Comparison of ENCODE assay signal across 8 cellular contexts in genomic region chr14:104968153-104968527, GRCh38. TPM values are rescaled to one million over a fixed set of nuclear protein-coding genes. Genes with fewer than 3 reads are reported as not detected.
DNase-seq lines count a peak whose midpoint lies in the region; ATAC-seq and TF ChIP-seq lines count a peak whose summit lies in the region.

No MANE protein-coding gene starts in this region.

- peaks cover 0 to 11% (median 0%) of the 10 kb centered on the region in 4 donors for H3K27me3 ChIP-seq in esophagus squamous epithelium
- H3K27me3 ChIP-seq in mucosa of rectum (ENCODE audit: control insufficient read depth in 2 of 2, insufficient read depth in 2 of 2, low read length in 2 of 2) = peaks cover 13 to 31% of the 10 kb centered on the region in 2 donors

- TF ChIP-seq POLR2A in esophagus squamous epithelium (IDR thresholded peaks at IDR 0.05) = no peak

- DNase-seq in AG08395 (ENCODE audit: low spot score) (peak; percentile 58), NCI-H345 (lab: John Stamatoyannopoulos, UW) (peak; percentile 68), esophagus squamous epithelium (lab: John Stamatoyannopoulos, UW) (no peak)
- no peak for DNase-seq in stimulated activated naive CD4-positive, alpha-beta T cell (lab: John Stamatoyannopoulos, UW)
- DNase-seq in stimulated activated CD4-positive, alpha-beta T cell treated with anti-CD3 and anti-CD28 coated beads, Interleukin-1b, Interleukin-23, amount 100 ng/mL, for 48 hours = no peak

- H3K9ac ChIP-seq in mucosa of rectum (ENCODE audit: low read depth in 1 of 2, low read length in 2 of 2) = peak overlapping the region in 1 of 2 donors; percentile 33

- H3K4me1 ChIP-seq in esophagus squamous epithelium (peaks cover 67 to 79% (median 69%) of the 10 kb centered on the region in 3 donors), mucosa of rectum (ENCODE audit: control insufficient read depth in 2 of 2, insufficient read depth in 2 of 2, low read length in 2 of 2) (peaks cover 39 to 42% of the 10 kb centered on the region in 2 donors)

- intact Hi-C loops in esophagus squamous epithelium (cut with DNase I) = no loop called here

- 0% methylated on average over 2 of the region's 12 CpGs; no CpG with 5 or more reads in 1 of the 2 donors for WGBS in esophagus squamous epithelium, 2 donors

- H3K4me3 ChIP-seq in esophagus squamous epithelium = peak overlapping the region; percentile 25 to 76 (median 61)
- H3K4me3 ChIP-seq in mucosa of rectum (ENCODE audit: low read length in 2 of 2) = peak overlapping the region; percentile 44 to 50

- no peak for TF ChIP-seq CTCF in esophagus squamous epithelium (IDR thresholded peaks at IDR 0.05)

- H3K9me3 ChIP-seq in esophagus squamous epithelium (no peaks in the 10 kb centered on the region), mucosa of rectum (ENCODE audit: control insufficient read depth in 2 of 2, low read length in 2 of 2) (no peaks in the 10 kb centered on the region)

- H3K27ac ChIP-seq in esophagus squamous epithelium (peak overlapping the region; percentile 93 to 99 (median 98)), mucosa of rectum (ENCODE audit: low read depth in 2 of 2, low read length in 2 of 2) (peak overlapping the region; percentile 42 to 43)

- H3K36me3 ChIP-seq in esophagus squamous epithelium (no peaks in the 10 kb centered on the region), mucosa of rectum (ENCODE audit: control insufficient read depth in 2 of 2, insufficient read depth in 2 of 2, low read length in 2 of 2) (no peaks in the 10 kb centered on the region)

- no peak for ATAC-seq in GM19463 (IDR thresholded peaks at IDR 0.05; ENCODE audit: unreplicated experiment)
- ATAC-seq in HG03135 (IDR thresholded peaks at IDR 0.05; ENCODE audit: unreplicated experiment) = no peak

RNA-seq across cellular contexts. Expression of gene AHNAK2, which starts 10.0 kb away (rescaled TPM):
- total RNA-seq in esophagus squamous epithelium = 100 to 1,000 TPM; 147 to 313 (median 172) TPM

RNA-seq across cellular contexts. Expression of gene CLBA1, which starts 17.4 kb away (rescaled TPM):
- total RNA-seq in esophagus squamous epithelium = 10 to 100 TPM in 1 of 4 donors, 1 to 10 TPM in 3; 5.5 to 19.3 (median 7.3) TPM

RNA-seq across cellular contexts. Expression of gene PLD4, which starts 43.5 kb away (rescaled TPM):
- under 1 TPM; 0.18 to 0.95 (median 0.64) TPM for total RNA-seq in esophagus squamous epithelium

RNA-seq across cellular contexts. Expression of gene CDCA4, which starts 52.7 kb away (rescaled TPM):
- 10 to 100 TPM; 15.3 to 35.0 (median 23.3) TPM for total RNA-seq in esophagus squamous epithelium

Comparison
In these comparisons a context has a peak if more than half of its experiments do, and no peak if none do; other contexts are left out.
1. DNase-seq: peak in AG08395 (single experiment) and NCI-H345 (single experiment); none in esophagus squamous epithelium (single experiment), stimulated activated naive CD4-positive, alpha-beta T cell (0 of 6) and stimulated activated CD4-positive, alpha-beta T cell treated with anti-CD3 and anti-CD28 coated beads, Interleukin-1b, Interleukin-23, amount 100 ng/mL, for 48 hours (single experiment).